Comparison of ENCODE assay signal across 15 cellular contexts in the genomic region with DNA sequence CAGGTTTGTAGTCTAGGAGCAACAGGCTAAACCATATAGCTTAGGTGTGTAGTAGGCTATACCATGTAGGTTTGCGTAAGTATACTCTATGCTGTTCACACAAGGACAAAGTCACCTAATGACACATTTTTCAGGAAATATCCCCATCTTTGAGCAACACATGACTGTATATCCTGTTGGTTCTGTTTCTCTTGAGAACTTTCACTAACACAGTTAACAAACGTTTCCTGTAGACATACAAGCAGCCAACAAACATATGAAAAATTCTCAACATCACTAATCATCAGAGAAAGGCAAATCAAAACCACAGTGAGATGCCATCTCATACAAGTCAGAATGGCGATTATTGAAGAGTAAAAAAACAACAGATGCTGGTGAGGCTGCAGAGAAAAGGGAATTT.
DNase-seq lines count a peak whose midpoint lies in the region; ATAC-seq and TF ChIP-seq lines count a peak whose summit lies in the region.
"Had no signal": no experiment of that assay in that cellular context is flagged by ENCODE, and none has a peak within 500 bp of the region (broad histone marks: within the 10 kb centered on the region; RNA-seq: fewer than 3 reads in every experiment).

No MANE protein-coding gene starts in this region.

- no peak for ATAC-seq in GM18511 (IDR thresholded peaks at IDR 0.05; ENCODE audit: unreplicated experiment)
- no peak for ATAC-seq in esophagus mucosa
- ATAC-seq: upper lobe of right lung had no signal

- H3K4me3 ChIP-seq in AG09309 (ENCODE audit: control insufficient read depth, low read depth, low read length) (no peak overlapping the region), Caco-2 (ENCODE audit: low read depth, low read length) (no peak overlapping the region)
- H3K4me3 ChIP-seq: BLaER1 treated with 17β-estradiol and CSF1 and Interleukin-3, amounts not matched to agents 10 nM and 100 nM; esophagus squamous epithelium; upper lobe of right lung had no signal

- no peaks in the 10 kb centered on the region for H3K36me3 Mint-ChIP-seq in Caco-2 (ENCODE audit: insufficient read depth, unreplicated experiment)
- H3K36me3 Mint-ChIP-seq: activated naive CD4-positive, alpha-beta T cell treated with anti-CD3 and anti-CD28 coated beads, Interleukin-2, amount 10 ng/mL, durations not matched to agents 7 days and 5 days had no signal

- BruUV-seq in Caco-2 (replicated peaks; lab: Mats Ljungman, UMichigan) = no TSS peak

- no peaks in the 10 kb centered on the region for H3K4me1 ChIP-seq in Caco-2
- H3K4me1 ChIP-seq: BLaER1 treated with 17β-estradiol and CSF1 and Interleukin-3, amounts not matched to agents 10 nM and 100 nM; esophagus squamous epithelium; upper lobe of right lung had no signal

- H3K9me3 Mint-ChIP-seq in Caco-2 (ENCODE audit: unreplicated experiment) = no peaks in the 10 kb centered on the region
- H3K9me3 Mint-ChIP-seq: activated naive CD4-positive, alpha-beta T cell treated with anti-CD3 and anti-CD28 coated beads, Interleukin-2, amount 10 ng/mL, durations not matched to agents 7 days and 5 days had no signal

- no peaks in the 10 kb centered on the region for H3K27me3 Mint-ChIP-seq in Caco-2 (ENCODE audit: insufficient read depth, unreplicated experiment)
- H3K27me3 Mint-ChIP-seq: activated naive CD4-positive, alpha-beta T cell treated with anti-CD3 and anti-CD28 coated beads, Interleukin-2, amount 10 ng/mL, durations not matched to agents 7 days and 5 days; progenitor cell of endocrine pancreas had no signal

- CTCF ChIA-PET in Caco-2 (lab: Charles Lee) = no interaction called here

- no peak for TF ChIP-seq CTCF in AG09309 (IDR thresholded peaks at IDR 0.05; ENCODE audit: control insufficient read depth, insufficient read depth, low read depth, low read length, missing control alignments)
- TF ChIP-seq CTCF in Caco-2 (IDR thresholded peaks at IDR 0.05; ENCODE audit: insufficient read depth in 1 of 2, low read depth in 1 of 2, low read length in 1 of 2, severe bottlenecking in 1 of 2, unreplicated experiment in 1 of 2) = no peak

- H3K27ac Mint-ChIP-seq in Caco-2 (ENCODE audit: unreplicated experiment) = no peak overlapping the region
- H3K27ac Mint-ChIP-seq: activated naive CD4-positive, alpha-beta T cell treated with anti-CD3 and anti-CD28 coated beads, Interleukin-2, amount 10 ng/mL, durations not matched to agents 7 days and 5 days; progenitor cell of endocrine pancreas had no signal

- no peaks in the 10 kb centered on the region for H3K4me1 Mint-ChIP-seq in Caco-2 (ENCODE audit: low read depth, unreplicated experiment)
- H3K4me1 Mint-ChIP-seq: activated naive CD4-positive, alpha-beta T cell treated with anti-CD3 and anti-CD28 coated beads, Interleukin-2, amount 10 ng/mL, durations not matched to agents 7 days and 5 days had no signal

- no peaks in the 10 kb centered on the region for H3K36me3 ChIP-seq in Caco-2 (ENCODE audit: control insufficient read depth, insufficient read depth, low read length)
- H3K36me3 ChIP-seq: BLaER1 treated with 17β-estradiol and CSF1 and Interleukin-3, amounts not matched to agents 10 nM and 100 nM; esophagus squamous epithelium; upper lobe of right lung had no signal

- intact Hi-C loops in Caco-2 (cut with micrococcal nuclease; ENCODE audit: unreplicated experiment) = no loop called here

- POLR2A ChIA-PET in Caco-2 (lab: Charles Lee) = no interaction called here

- no peaks in the 10 kb centered on the region for H3K27me3 ChIP-seq in Caco-2 (replicated peaks; ENCODE audit: control insufficient read depth, insufficient read depth, low read length)
- H3K27me3 ChIP-seq: BLaER1 treated with 17β-estradiol and CSF1 and Interleukin-3, amounts not matched to agents 10 nM and 100 nM; esophagus squamous epithelium; upper lobe of right lung had no signal

- H3K4me3 Mint-ChIP-seq in Caco-2 (ENCODE audit: unreplicated experiment) = no peak overlapping the region
- H3K4me3 Mint-ChIP-seq: activated naive CD4-positive, alpha-beta T cell treated with anti-CD3 and anti-CD28 coated beads, Interleukin-2, amount 10 ng/mL, durations not matched to agents 7 days and 5 days had no signal

- H3K9me3 ChIP-seq in Caco-2 = no peaks in the 10 kb centered on the region
- H3K9me3 ChIP-seq: BLaER1 treated with 17β-estradiol and CSF1 and Interleukin-3, amounts not matched to agents 10 nM and 100 nM; esophagus squamous epithelium; upper lobe of right lung had no signal

- DNase-seq in AG09309 (ENCODE audit: low read depth) = peak; percentile 67
- peak; percentile 87 for DNase-seq in M059J (ENCODE audit: low read depth)
- peak; percentile 93 for DNase-seq in dermis blood vessel endothelial cell
- DNase-seq in kidney tubule cell (ENCODE audit: low spot score) = peak; percentile 91
- no peak for DNase-seq in Caco-2
- DNase-seq in SHP77 treated with DMSO at 0.1 percent for 48 hours (lab: John Stamatoyannopoulos, UW) = no peak
- DNase-seq: activated naive CD4-positive, alpha-beta T cell treated with anti-CD3 and anti-CD28 coated beads, Interleukin-2, amount 10 ng/mL, durations not matched to agents 7 days and 5 days; esophagus squamous epithelium; Karpas-422; NCI-H1930; upper lobe of right lung had no signal

Comparison
In these comparisons a context has a peak if more than half of its experiments do, and no peak if none do; other contexts are left out.
1. DNase-seq: peak in AG09309 (single experiment), M059J (single experiment), dermis blood vessel endothelial cell (single experiment) and kidney tubule cell (single experiment); none in Caco-2 (0 of 2) and SHP77 treated with DMSO at 0.1 percent for 48 hours (single experiment).